8 cellular contexts compared by ENCODE assay signal in the genomic region with DNA sequence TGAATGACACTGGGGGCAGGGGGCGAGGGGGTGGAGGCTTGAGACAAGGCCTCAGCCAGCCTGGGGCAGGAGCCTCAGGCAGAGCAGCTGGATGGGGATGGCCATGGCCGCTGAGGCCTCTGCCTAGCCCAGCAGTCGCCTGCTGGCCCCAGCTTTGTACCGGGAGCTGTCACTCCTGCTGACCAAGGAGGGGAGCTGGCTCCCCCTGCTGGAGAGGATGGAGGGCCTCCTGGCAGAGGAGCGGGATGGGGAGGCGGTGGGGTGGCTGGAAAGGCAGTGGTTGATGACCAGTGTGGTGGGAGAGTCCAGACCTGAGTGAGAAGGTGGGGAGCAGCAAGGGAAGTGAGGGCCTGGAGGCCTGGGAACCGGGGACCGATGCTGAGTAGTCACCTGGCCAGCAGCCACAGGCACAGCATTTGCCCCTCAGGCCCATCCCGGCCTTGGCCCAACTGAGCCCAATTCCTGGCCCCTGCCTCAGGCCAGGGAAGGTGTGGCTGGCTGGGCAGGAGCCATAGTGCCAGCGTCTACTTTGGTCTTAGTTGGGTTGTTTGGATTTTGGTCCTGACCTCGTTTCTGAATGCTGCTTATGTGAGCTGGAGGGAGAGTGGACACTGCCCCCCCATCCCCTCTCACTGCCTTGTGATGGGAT. TPM values are rescaled to one million over a fixed set of nuclear protein-coding genes. Genes with fewer than 3 reads are reported as not detected.
DNase-seq lines count a peak whose midpoint lies in the region; ATAC-seq and TF ChIP-seq lines count a peak whose summit lies in the region.

No MANE protein-coding gene starts in this region.

- peak; percentile 75 for DNase-seq in AG10803 (ENCODE audit: low read depth)
- DNase-seq in GM20000 (ENCODE audit: low spot score): peak; percentile 83
- DNase-seq in SJCRH30: peak; percentile 88 to 90
- DNase-seq in activated naive CD4-positive, alpha-beta T cell treated with anti-CD3 and anti-CD28 coated beads, Interleukin-2, amount 10 ng/mL, durations not matched to agents 7 days and 5 days: peak; percentile 78
- DNase-seq in germinal center (ENCODE audit: low spot score): peak; percentile 51
- DNase-seq in ovary: peak; percentile 79 to 87 (median 85)
- DNase-seq in type B pancreatic cell (ENCODE audit: extremely low spot score, unreplicated experiment): no peak

- H3K36me3 ChIP-seq in SJCRH30 (no peaks in the 10 kb centered on the region), ovary (no peaks in the 10 kb centered on the region)

- H3K27ac ChIP-seq in SJCRH30: no peak overlapping the region
- peak overlapping the region; percentile 19 to 55 for H3K27ac ChIP-seq in ovary

- H3K4me1 ChIP-seq in SJCRH30: no peaks in the 10 kb centered on the region
- no peaks in the 10 kb centered on the region for H3K4me1 ChIP-seq in ovary (ENCODE audit: insufficient read depth)

- H3K4me1 Mint-ChIP-seq in activated naive CD4-positive, alpha-beta T cell treated with anti-CD3 and anti-CD28 coated beads, Interleukin-2, amount 10 ng/mL, durations not matched to agents 7 days and 5 days: no peaks in the 10 kb centered on the region
- no peaks in the 10 kb centered on the region for H3K4me1 Mint-ChIP-seq in type B pancreatic cell (ENCODE audit: unreplicated experiment)

- no peaks in the 10 kb centered on the region for H3K27me3 Mint-ChIP-seq in activated naive CD4-positive, alpha-beta T cell treated with anti-CD3 and anti-CD28 coated beads, Interleukin-2, amount 10 ng/mL, durations not matched to agents 7 days and 5 days
- H3K27me3 Mint-ChIP-seq in type B pancreatic cell: no peaks in the 10 kb centered on the region

- peak overlapping the region; percentile 28 for H3K27ac Mint-ChIP-seq in activated naive CD4-positive, alpha-beta T cell treated with anti-CD3 and anti-CD28 coated beads, Interleukin-2, amount 10 ng/mL, durations not matched to agents 7 days and 5 days
- no peak overlapping the region for H3K27ac Mint-ChIP-seq in type B pancreatic cell

- no peaks in the 10 kb centered on the region for H3K9me3 Mint-ChIP-seq in activated naive CD4-positive, alpha-beta T cell treated with anti-CD3 and anti-CD28 coated beads, Interleukin-2, amount 10 ng/mL, durations not matched to agents 7 days and 5 days
- no peaks in the 10 kb centered on the region for H3K9me3 Mint-ChIP-seq in type B pancreatic cell

- H3K4me3 ChIP-seq in AG10803 (ENCODE audit: low read length): no peak overlapping the region
- no peak overlapping the region for H3K4me3 ChIP-seq in SJCRH30
- no peak overlapping the region for H3K4me3 ChIP-seq in ovary

- WGBS in ovary, 3 donors: 42 to 48% (median 42%) methylated on average over 11 of the region's 11 CpGs

- TF ChIP-seq CTCF in AG10803 (conservative IDR thresholded peaks at IDR 0.05; ENCODE audit: low read length): peak; percentile 92
- peak; percentile 69 for TF ChIP-seq CTCF in GM20000 (IDR thresholded peaks at IDR 0.05; ENCODE audit: extremely low read depth, missing control alignments)
- peak; percentile 61 to 96 (median 83) for TF ChIP-seq CTCF in ovary (IDR thresholded peaks at IDR 0.05)
- TF ChIP-seq CTCF in type B pancreatic cell (conservative IDR thresholded peaks at IDR 0.05): peak; percentile 85

- peaks cover 18% of the 10 kb centered on the region for H3K36me3 Mint-ChIP-seq in activated naive CD4-positive, alpha-beta T cell treated with anti-CD3 and anti-CD28 coated beads, Interleukin-2, amount 10 ng/mL, durations not matched to agents 7 days and 5 days
- H3K36me3 Mint-ChIP-seq in type B pancreatic cell: no peaks in the 10 kb centered on the region

- no peak for TF ChIP-seq POLR2A in ovary (IDR thresholded peaks at IDR 0.05)

- TF ChIP-seq EP300 in ovary (IDR thresholded peaks at IDR 0.05): no peak

- no peaks in the 10 kb centered on the region for H3K9me3 ChIP-seq in SJCRH30 (replicated peaks)
- no peaks in the 10 kb centered on the region for H3K9me3 ChIP-seq in ovary

- H3K4me3 Mint-ChIP-seq in activated naive CD4-positive, alpha-beta T cell treated with anti-CD3 and anti-CD28 coated beads, Interleukin-2, amount 10 ng/mL, durations not matched to agents 7 days and 5 days: no peak overlapping the region
- H3K4me3 Mint-ChIP-seq in type B pancreatic cell: no peak overlapping the region

- intact Hi-C loops in ovary (cut with DNase I): loop anchor here in 3 of 4 donors (2.0 to 10.0 kb wide), 3 partner anchors 68 to 220 kb away; no protein-coding TSS in a partner anchor

- CTCF ChIA-PET in activated naive CD4-positive, alpha-beta T cell treated with anti-CD3 and anti-CD28 coated beads, Interleukin-2, amount 10 ng/mL, durations not matched to agents 7 days and 5 days (lab: Charles Lee): interaction anchor here (0.7 to 2.9 kb wide), 15 partner anchors 10 to 204 kb away, joined by 3 to 17 read pairs (median 4); a partner anchor contains a TSS

- ATAC-seq in HG02642 (IDR thresholded peaks at IDR 0.05; ENCODE audit: poor library complexity, unreplicated experiment): no peak

- H3K27me3 ChIP-seq in SJCRH30 (no peaks in the 10 kb centered on the region), ovary (no peaks in the 10 kb centered on the region)

RNA-seq across cellular contexts. Expression of a gene that starts 6.0 kb away (rescaled TPM):
- 0.08 TPM in 1 of 2 replicates, not detected in the other for total RNA-seq in SJCRH30 (2014; rRNA removed; shearing (Covaris generic))
- total RNA-seq in ovary (1 to 10 TPM in 5 of 7 donors, under 1 TPM in 2; 0.45 to 4.1 (median 2.6) TPM), type B pancreatic cell (ENCODE audit: low replicate concordance) (3.7 and 5.6 TPM in 2 replicates)
- polyA plus RNA-seq in ovary: 1 to 10 TPM; 1.7 to 2.9 TPM
